ENCODE assay signal across 23 cellular contexts in the genomic region with DNA sequence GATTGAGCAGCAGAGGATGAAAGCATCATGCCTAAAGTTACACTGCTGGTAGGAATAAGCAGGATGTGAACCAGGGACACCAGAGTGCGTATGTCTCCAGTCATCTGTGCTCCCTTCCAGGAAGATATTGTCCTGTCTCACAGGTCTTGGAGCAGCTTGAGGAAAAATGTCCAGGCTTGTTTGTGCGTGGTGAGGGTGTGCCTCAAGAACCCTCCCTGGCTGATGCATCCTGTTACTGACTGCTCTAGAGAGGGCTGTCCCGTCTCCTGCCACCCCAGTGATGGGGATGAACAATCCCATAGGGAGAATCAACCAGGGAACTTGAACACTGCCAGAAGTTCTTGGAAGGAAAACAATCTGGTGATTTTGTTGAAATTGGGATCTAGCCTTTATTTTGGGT.
"Had no signal": no experiment of that assay in that cellular context is flagged by ENCODE, and none has a peak within 500 bp of the region (broad histone marks: within the 10 kb centered on the region; RNA-seq: fewer than 3 reads in every experiment).

No MANE protein-coding gene starts in this region.

- H3K9ac ChIP-seq: KMS-11 had no signal

- ATAC-seq: K562, SK-N-SH treated with all-trans-retinoic acid at 6 μM for 48 hours had no signal

- H3K4me2 ChIP-seq: KMS-11 had no signal

- H3K4me1 ChIP-seq: SJCRH30 had no signal

- H3K36me3 ChIP-seq: SJCRH30 had no signal

- DNase-seq: Kasumi-1, MV-4-11, NCI-H1092, NCI-H1105 treated with DMSO at 0.1 percent for 48 hours, NCI-H1417 treated with DMSO at 0.1 percent for 48 hours, NCI-H146, NCI-H1694 treated with DMSO at 0.1 percent for 48 hours, NCI-H1930, NCI-H2081, NCI-H2107, NCI-H226, NCI-H446, NCI-H510A, NCI-H524 treated with DMSO at 0.1 percent for 48 hours, NCI-H69, NCI-H774, RPMI8226, SHP77 treated with DMSO at 0.1 percent for 48 hours, SJCRH30 had no signal

- H3K4me3 ChIP-seq: K562, SJCRH30 had no signal

- H3K27ac ChIP-seq: KMS-11, SJCRH30 had no signal

- FAIRE-seq: K562, RCC 7860 had no signal
